Comparison of ENCODE assay signal across 22 cellular contexts in the genomic region with DNA sequence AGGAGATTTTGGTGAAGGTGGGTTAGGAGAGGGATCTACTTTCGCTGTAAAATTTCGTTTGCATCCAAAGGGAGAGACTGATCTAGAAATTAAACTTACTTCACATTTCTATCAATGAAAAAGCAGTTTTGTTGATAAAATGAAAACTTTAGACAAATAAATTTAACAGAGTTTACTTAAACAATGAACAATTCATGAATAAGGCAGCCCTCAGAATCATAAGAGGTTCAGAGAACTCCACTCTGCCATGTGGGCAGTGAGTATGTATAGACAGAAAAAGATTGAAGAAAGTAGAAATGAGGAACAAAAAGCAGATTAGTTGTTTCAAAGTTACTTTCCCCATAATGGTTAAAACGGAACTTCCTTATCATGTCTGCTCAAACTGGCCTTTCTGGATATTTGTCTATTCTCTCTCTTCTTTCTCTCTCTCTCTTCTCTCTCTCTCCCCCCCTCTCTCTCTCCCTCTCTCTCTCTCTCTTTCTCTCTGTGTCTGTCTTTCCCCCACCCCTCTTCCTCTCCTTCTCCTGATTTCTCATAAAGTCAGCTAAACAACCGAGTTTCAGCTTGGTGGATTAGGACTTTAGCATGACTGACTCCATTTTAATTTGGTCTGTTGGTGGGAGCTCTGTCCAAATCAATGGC.
"Had no signal": no experiment of that assay in that cellular context is flagged by ENCODE, and none has a peak within 500 bp of the region (broad histone marks: within the 10 kb centered on the region; RNA-seq: fewer than 3 reads in every experiment).

No MANE protein-coding gene starts in this region.

- DNase-seq: effector memory CD8-positive, alpha-beta T cell; erythroblast; hypothalamus; immature natural killer cell; left ventricle myocardium superior; lower lobe of right lung; naive thymus-derived CD8-positive, alpha-beta T cell; nephron progenitor cell; nucleus accumbens; stimulated activated CD4-positive, alpha-beta T cell treated with anti-CD3 and anti-CD28 coated beads, Interleukin-12 subunit alpha, Interleukin-12 subunit beta, amount 100 ng/mL, for 4 hours; stimulated activated CD4-positive, alpha-beta T cell treated with anti-CD3 and anti-CD28 coated beads, Interleukin-1b, Interleukin-23, amount 100 ng/mL, for 48 hours; stimulated activated CD4-positive, alpha-beta T cell treated with anti-CD3 and anti-CD28 coated beads, Interleukin-4, amount 100 ng/mL, for 1 hour; stimulated activated CD8-positive, alpha-beta memory T cell treated with anti-CD3 and anti-CD28 coated beads, Interleukin-4, amount 100 ng/mL, for 48 hours; stimulated activated naive CD4-positive, alpha-beta T cell; stimulated activated naive CD8-positive, alpha-beta T cell treated with anti-CD3 and anti-CD28 coated beads, Interleukin-15, amount 100 ng/mL, for 72 hours; trophoblast cell had no signal

- H3K36me3 ChIP-seq: lower lobe of right lung, prostate gland, right atrium auricular region, suprapubic skin, vagina had no signal

- H3K4me3 ChIP-seq: lower lobe of right lung, prostate gland, right atrium auricular region, smooth muscle cell, suprapubic skin, vagina had no signal

- H3K27ac ChIP-seq: lower lobe of right lung, prostate gland, right atrium auricular region, suprapubic skin, vagina had no signal

- H3K4me1 ChIP-seq: prostate gland had no signal

- H3K9me3 ChIP-seq: lower lobe of right lung, prostate gland, right atrium auricular region, suprapubic skin, vagina had no signal

- ATAC-seq: effector memory CD8-positive, alpha-beta T cell; left ventricle myocardium superior; lower lobe of right lung; naive thymus-derived CD8-positive, alpha-beta T cell; sciatic nerve; stimulated activated naive CD8-positive, alpha-beta T cell treated with anti-CD3 and anti-CD28 coated beads, Interleukin-15, amount 100 ng/mL, for 72 hours had no signal

- H3K27me3 ChIP-seq: right atrium auricular region, vagina had no signal
